1 cellular context compared by ENCODE assay signal in the genomic region with DNA sequence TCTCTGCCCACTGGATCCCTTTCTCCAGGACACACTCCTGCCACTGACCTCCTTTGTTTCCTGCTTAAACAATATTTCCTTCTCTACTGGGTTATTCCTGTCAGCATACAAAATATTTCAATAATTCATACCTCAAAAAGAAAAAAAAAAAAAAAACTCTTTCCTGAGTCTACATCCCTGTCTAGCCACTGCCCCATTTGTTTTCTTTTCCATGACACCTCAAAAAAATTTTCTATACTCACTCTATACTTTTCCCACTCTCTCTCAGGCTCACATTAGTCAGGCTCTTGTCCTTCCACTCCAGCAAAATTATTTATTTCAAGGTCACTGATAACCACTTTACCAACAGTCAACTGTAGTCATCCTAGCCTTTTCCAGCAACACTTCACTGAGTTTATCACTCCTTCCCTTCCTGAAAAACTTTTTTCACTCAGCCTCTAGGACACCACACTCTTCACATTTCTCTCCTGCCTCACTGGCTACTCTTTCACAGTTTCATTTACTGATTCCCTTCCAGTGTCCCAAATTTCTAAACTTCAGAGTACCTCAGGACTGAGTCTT.
TF ChIP-seq lines count a peak whose summit lies in the region.

No MANE protein-coding gene starts in this region.

TF ChIP-seq in K562, 482 proteins besides CTCF, POLR2A, EP300 and RAD21:
- TF ChIP-seq, protein P1, sequence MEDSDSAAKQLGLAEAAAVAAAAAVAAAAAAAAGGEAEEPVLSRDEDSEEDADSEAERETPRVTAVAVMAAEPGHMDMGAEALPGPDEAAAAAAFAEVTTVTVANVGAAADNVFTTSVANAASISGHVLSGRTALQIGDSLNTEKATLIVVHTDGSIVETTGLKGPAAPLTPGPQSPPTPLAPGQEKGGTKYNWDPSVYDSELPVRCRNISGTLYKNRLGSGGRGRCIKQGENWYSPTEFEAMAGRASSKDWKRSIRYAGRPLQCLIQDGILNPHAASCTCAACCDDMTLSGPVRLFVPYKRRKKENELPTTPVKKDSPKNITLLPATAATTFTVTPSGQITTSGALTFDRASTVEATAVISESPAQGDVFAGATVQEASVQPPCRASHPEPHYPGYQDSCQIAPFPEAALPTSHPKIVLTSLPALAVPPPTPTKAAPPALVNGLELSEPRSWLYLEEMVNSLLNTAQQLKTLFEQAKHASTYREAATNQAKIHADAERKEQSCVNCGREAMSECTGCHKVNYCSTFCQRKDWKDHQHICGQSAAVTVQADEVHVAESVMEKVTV (CRISPR knock-in tag; IDR thresholded peaks at IDR 0.05) = no peak
- TF ChIP-seq ZNF232 (CRISPR knock-in tag; IDR thresholded peaks at IDR 0.05) (no peak), ZNF282 (CRISPR knock-in tag; IDR thresholded peaks at IDR 0.05) (no peak), CREBBP (IDR thresholded peaks at IDR 0.05; ENCODE audit: low read depth, low read length) (no peak), MAFF (IDR thresholded peaks at IDR 0.05; ENCODE audit: low read length) (no peak)
- TF ChIP-seq, protein P2, sequence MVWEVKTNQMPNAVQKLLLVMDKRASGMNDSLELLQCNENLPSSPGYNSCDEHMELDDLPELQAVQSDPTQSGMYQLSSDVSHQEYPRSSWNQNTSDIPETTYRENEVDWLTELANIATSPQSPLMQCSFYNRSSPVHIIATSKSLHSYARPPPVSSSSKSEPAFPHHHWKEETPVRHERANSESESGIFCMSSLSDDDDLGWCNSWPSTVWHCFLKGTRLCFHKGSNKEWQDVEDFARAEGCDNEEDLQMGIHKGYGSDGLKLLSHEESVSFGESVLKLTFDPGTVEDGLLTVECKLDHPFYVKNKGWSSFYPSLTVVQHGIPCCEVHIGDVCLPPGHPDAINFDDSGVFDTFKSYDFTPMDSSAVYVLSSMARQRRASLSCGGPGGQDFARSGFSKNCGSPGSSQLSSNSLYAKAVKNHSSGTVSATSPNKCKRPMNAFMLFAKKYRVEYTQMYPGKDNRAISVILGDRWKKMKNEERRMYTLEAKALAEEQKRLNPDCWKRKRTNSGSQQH (CRISPR knock-in tag; IDR thresholded peaks at IDR 0.05) = no peak
